ENCODE assay signal across 9 cellular contexts in genomic region chr5:96175090-96175489, GRCh38.
DNase-seq lines count a peak whose midpoint lies in the region; ATAC-seq, FAIRE-seq and TF ChIP-seq lines count a peak whose summit lies in the region.
"Had no signal": no experiment of that assay in that cellular context is flagged by ENCODE, and none has a peak within 500 bp of the region (broad histone marks: within the 10 kb centered on the region; RNA-seq: fewer than 3 reads in every experiment).

No MANE protein-coding gene starts in this region.

- H3K4me1 ChIP-seq in endothelial cell of umbilical vein (ENCODE audit: control insufficient read depth, extremely low read depth, insufficient read depth, low read length), result no peaks in the 10 kb centered on the region
- no peaks in the 10 kb centered on the region for H3K4me1 ChIP-seq in prostate gland (replicated peaks)

- H3K4me2 ChIP-seq in endothelial cell of umbilical vein (ENCODE audit: insufficient read depth, low read length), result no peak overlapping the region

- CTCF ChIA-PET in endothelial cell of umbilical vein (lab: Charles Lee), result interaction anchor here (1.2 to 2.3 kb wide), 3 partner anchors 9 to 17 kb away, joined by 3 to 5 read pairs (median 4); no protein-coding TSS in a partner anchor

- H3K79me2 ChIP-seq in endothelial cell of umbilical vein (ENCODE audit: control insufficient read depth, insufficient read depth, low read length), result no peaks in the 10 kb centered on the region

- ATAC-seq in GM21786 (IDR thresholded peaks at IDR 0.05; ENCODE audit: unreplicated experiment), result no peak

- H3K27ac ChIP-seq in endothelial cell of umbilical vein (ENCODE audit: insufficient read depth, low read depth, low read length) (no peak overlapping the region), prostate gland (no peak overlapping the region)

- no peak for FAIRE-seq in endothelial cell of umbilical vein (lab: Jason Lieb, UNC)

- TF ChIP-seq POLR2A in endothelial cell of umbilical vein (IDR thresholded peaks at IDR 0.05; ENCODE audit: low read depth, low read length) (no peak), prostate gland (IDR thresholded peaks at IDR 0.05) (no peak)

- no peaks in the 10 kb centered on the region for H4K20me1 ChIP-seq in endothelial cell of umbilical vein (replicated peaks; ENCODE audit: control insufficient read depth, extremely low read depth, insufficient read depth, low read length)

- 91% methylated on average over 2 of the region's 2 CpGs for WGBS in prostate gland

- peak; percentile 5 to 28 for DNase-seq in NOMO-1 (lab: John Stamatoyannopoulos, UW; ENCODE audit: unreplicated experiment in 2 of 2)
- DNase-seq in NOMO-1 treated with dmso at 0.1 percent for 144 hours (lab: John Stamatoyannopoulos, UW; ENCODE audit: unreplicated experiment), result no peak
- DNase-seq in NAMALWA (ENCODE audit: low spot score), result peak; percentile 65
- DNase-seq in endothelial cell of umbilical vein (ENCODE audit: low read depth, low spot score), result peak; percentile 34
- DNase-seq in type B pancreatic cell (ENCODE audit: extremely low spot score, unreplicated experiment), result no peak
- DNase-seq in prostate gland (ENCODE audit: low spot score), result no peak
- no peak for DNase-seq in activated CD4-positive, CD25-positive, alpha-beta regulatory T cell (lab: John Stamatoyannopoulos, UW)
- DNase-seq: activated CD4-positive, alpha-beta T cell treated with anti-CD3 and anti-CD28 coated beads, Interleukin-2, amount 10 ng/mL, durations not matched to agents 24 days and 14 days had no signal

- H3K27me3 ChIP-seq in endothelial cell of umbilical vein (ENCODE audit: control insufficient read depth in 2 of 2, insufficient read depth in 2 of 2, low read length in 2 of 2) (no peaks in the 10 kb centered on the region), prostate gland (replicated peaks; ENCODE audit: insufficient read depth) (no peaks in the 10 kb centered on the region)

- H3K4me3 ChIP-seq in endothelial cell of umbilical vein (replicated peaks in 1 of 3; ENCODE audit: insufficient read depth in 1 of 3, low read depth in 1 of 3, low read length in 3 of 3) (no peak overlapping the region), prostate gland (no peak overlapping the region)

- no peak overlapping the region for H3K4me3 Mint-ChIP-seq in type B pancreatic cell
- H3K4me3 Mint-ChIP-seq: activated CD4-positive, alpha-beta T cell treated with anti-CD3 and anti-CD28 coated beads, Interleukin-2, amount 10 ng/mL, durations not matched to agents 24 days and 14 days had no signal

- no peak overlapping the region for H3K9ac ChIP-seq in endothelial cell of umbilical vein (replicated peaks; ENCODE audit: extremely low read depth, insufficient read depth, low read length)

- POLR2A ChIA-PET in endothelial cell of umbilical vein (lab: Charles Lee), result no interaction called here

- H3K9me3 ChIP-seq in endothelial cell of umbilical vein (replicated peaks; ENCODE audit: control insufficient read depth, insufficient read depth, low read length), result no peaks in the 10 kb centered on the region
- H3K9me3 ChIP-seq in prostate gland, result no peaks in the 10 kb centered on the region

- dilution Hi-C loops in endothelial cell of umbilical vein (cut with MboI; ENCODE audit: extremely low pct_ligation_motif_present, low sequenced_read_pairs), result no loop called here

- no peaks in the 10 kb centered on the region for H3K36me3 Mint-ChIP-seq in type B pancreatic cell

- H3K27ac Mint-ChIP-seq in type B pancreatic cell, result no peak overlapping the region
- H3K27ac Mint-ChIP-seq: activated CD4-positive, alpha-beta T cell treated with anti-CD3 and anti-CD28 coated beads, Interleukin-2, amount 10 ng/mL, durations not matched to agents 24 days and 14 days had no signal

- TF ChIP-seq CTCF in endothelial cell of umbilical vein (IDR thresholded peaks at IDR 0.05; ENCODE audit: extremely low read depth in 1 of 2, insufficient read depth in 1 of 2, low read depth in 1 of 2, low read length in 2 of 2), result peak in 1 of 2 donors; percentile 34
- TF ChIP-seq CTCF in type B pancreatic cell (conservative IDR thresholded peaks at IDR 0.05), result peak; percentile 63
- TF ChIP-seq CTCF in prostate gland (IDR thresholded peaks at IDR 0.05), result no peak

- H3K9me1 ChIP-seq in endothelial cell of umbilical vein (replicated peaks; ENCODE audit: control insufficient read depth, extremely low read depth, insufficient read depth, low read length), result no peaks in the 10 kb centered on the region

- no peak overlapping the region for H2AFZ ChIP-seq in endothelial cell of umbilical vein (ENCODE audit: low read depth, low read length)

- BruUV-seq in endothelial cell of umbilical vein (replicated peaks; lab: Mats Ljungman, UMichigan), result no TSS peak

- H3K27me3 Mint-ChIP-seq in type B pancreatic cell, result no peaks in the 10 kb centered on the region

- intact Hi-C loops in endothelial cell of umbilical vein (cut with micrococcal nuclease), result loop anchor here (10.0 kb wide), 1 partner anchor 320 kb away; no protein-coding TSS in a partner anchor
- intact Hi-C loops in prostate gland (cut with DNase I), result no loop called here

- H3K4me1 Mint-ChIP-seq in type B pancreatic cell (ENCODE audit: unreplicated experiment), result peaks cover 4% of the 10 kb centered on the region
- H3K4me1 Mint-ChIP-seq: activated CD4-positive, alpha-beta T cell treated with anti-CD3 and anti-CD28 coated beads, Interleukin-2, amount 10 ng/mL, durations not matched to agents 24 days and 14 days had no signal

- peaks cover 5% of the 10 kb centered on the region for H3K9me3 Mint-ChIP-seq in type B pancreatic cell

- H3K36me3 ChIP-seq in endothelial cell of umbilical vein (ENCODE audit: control insufficient read depth in 2 of 2, extremely low read depth in 1 of 2, insufficient read depth in 2 of 2, low read length in 2 of 2) (no peaks in the 10 kb centered on the region), prostate gland (no peaks in the 10 kb centered on the region)

TF ChIP-seq in endothelial cell of umbilical vein, 7 proteins besides CTCF, POLR2A, EP300 and RAD21:
- no peak for TF ChIP-seq MAX (IDR thresholded peaks at IDR 0.05; ENCODE audit: insufficient read depth, insufficient read length)
- TF ChIP-seq EZH2 (IDR thresholded peaks at IDR 0.05; ENCODE audit: borderline replicate concordance, low read depth, low read length, severe bottlenecking), result no peak
- TF ChIP-seq MYC (IDR thresholded peaks at IDR 0.05; ENCODE audit: low read depth, low read length), result no peak
- no peak for TF ChIP-seq FOS (IDR thresholded peaks at IDR 0.05; ENCODE audit: borderline replicate concordance, insufficient read depth, low read length)
- no peak for TF ChIP-seq JUN (IDR thresholded peaks at IDR 0.05; ENCODE audit: borderline replicate concordance, insufficient read depth, insufficient read length, low read depth)
- TF ChIP-seq POLR2AphosphoS5 (IDR thresholded peaks at IDR 0.05; ENCODE audit: insufficient read depth, low read depth, low read length), result no peak
- no peak for TF ChIP-seq GATA2 (IDR thresholded peaks at IDR 0.05; ENCODE audit: insufficient read depth, insufficient read length, low read depth, low read length)

Comparison
In these comparisons a context has a peak if more than half of its experiments do, and no peak if none do; other contexts are left out.
1. DNase-seq: peak in NOMO-1 (2 of 2), NAMALWA (single experiment) and endothelial cell of umbilical vein (single experiment); none in NOMO-1 treated with dmso at 0.1 percent for 144 hours (single experiment), type B pancreatic cell (single experiment), prostate gland (single experiment) and activated CD4-positive, CD25-positive, alpha-beta regulatory T cell (0 of 4).